Comparison of ENCODE assay signal across 8 cellular contexts in genomic region chr9:76665966-76666365, GRCh38.
A peak's percentile ranks its signal among the peaks of the same experiment; 100 is the strongest.
DNase-seq lines count a peak whose midpoint lies in the region; ATAC-seq and TF ChIP-seq lines count a peak whose summit lies in the region.
"Not testable (repeated sequence)": the region's sequence is repeated elsewhere in the genome, so short reads cannot be mapped to it uniquely, and the experiment has no call there.

No MANE protein-coding gene starts in this region.

- ATAC-seq in WTC11 = not testable (repeated sequence)

- H3K27me3 Mint-ChIP-seq in WTC11 (ENCODE audit: low read depth); osteocyte (ENCODE audit: unreplicated experiment): not testable (repeated sequence)

- not testable (repeated sequence) for H3K79me2 ChIP-seq in ACC112 (ENCODE audit: control insufficient read depth, insufficient read depth, low read length, unreplicated experiment); OCI-LY3 (ENCODE audit: low read length)

- 0 out of 2 replicates have a peak overlapping the region, but pooled peaks have one; percentile 14 for H3K4me2 ChIP-seq in OCI-LY3 (ENCODE audit: low read length)

- not testable (repeated sequence) for H3K9me3 ChIP-seq in ES-I3 (ENCODE audit: control insufficient read depth, insufficient read depth, low read length); OCI-LY3 (ENCODE audit: insufficient read depth, low read length); left ventricle myocardium inferior (replicated peaks)

- H3K4me3 ChIP-seq in ACC112 (ENCODE audit: low read depth, low read length); OCI-LY3 (ENCODE audit: low read length); left ventricle myocardium inferior: not testable (repeated sequence)
- peak overlapping the region; percentile 15 for H3K4me3 ChIP-seq in coronary artery

- H3K9me3 Mint-ChIP-seq in WTC11 = peaks cover 19% of the 10 kb centered on the region
- not testable (repeated sequence) for H3K9me3 Mint-ChIP-seq in osteocyte (ENCODE audit: unreplicated experiment)

- H3K36me3 Mint-ChIP-seq in WTC11; osteocyte (ENCODE audit: unreplicated experiment): not testable (repeated sequence)

- H3K27me3 ChIP-seq in ACC112 (ENCODE audit: insufficient read depth, low read length); left ventricle myocardium inferior (ENCODE audit: low read depth): not testable (repeated sequence)
- peaks cover 36% of the 10 kb centered on the region for H3K27me3 ChIP-seq in OCI-LY3 (ENCODE audit: low read depth, low read length)

- H3K36me3 ChIP-seq in ACC112 (ENCODE audit: insufficient read depth, low read length); ES-I3 (ENCODE audit: insufficient read depth, low read length); OCI-LY3 (replicated peaks; ENCODE audit: low read depth, low read length); left ventricle myocardium inferior: not testable (repeated sequence)

- peak overlapping the region; percentile 7; the same call in 1 of the 2 replicates for H3K9ac ChIP-seq in ES-I3 (ENCODE audit: low read depth, low read length)
- not testable (repeated sequence) for H3K9ac ChIP-seq in OCI-LY3 (ENCODE audit: low read length)

- H2AFZ ChIP-seq in ACC112 (ENCODE audit: low read length, unreplicated experiment); OCI-LY3 (ENCODE audit: low read depth, low read length): not testable (repeated sequence)

- CTCF ChIA-PET in WTC11 (lab: Charles Lee) = interaction anchor here (0.6 to 1.6 kb wide), 6 partner anchors 35 to 330 kb away, joined by 3 to 11 read pairs (median 3); partner anchors contain the start of genes GCNT1 and RFK

- peak; percentile 45; the same call in 1 of the 2 replicates for TF ChIP-seq CTCF in OCI-LY3 (IDR thresholded peaks at IDR 0.05; ENCODE audit: low read depth, low read length)
- TF ChIP-seq CTCF in WTC11 (IDR thresholded peaks at IDR 0.05) = peak; percentile 59; the same call in 1 of the 2 replicates
- TF ChIP-seq CTCF in coronary artery (IDR thresholded peaks at IDR 0.05) = peak; percentile 33
- TF ChIP-seq CTCF in left ventricle myocardium inferior (IDR thresholded peaks at IDR 0.05; ENCODE audit: borderline replicate concordance) = peak; percentile 48
- peak; percentile 63 for TF ChIP-seq CTCF in osteocyte (IDR thresholded peaks at IDR 0.05)

- not testable (repeated sequence) for H3K27ac Mint-ChIP-seq in WTC11; osteocyte (ENCODE audit: unreplicated experiment)

- intact Hi-C loops in left ventricle myocardium inferior (cut with micrococcal nuclease) = not testable (repeated sequence)

- in situ Hi-C loops in KBM-7 (cut with MboI; ENCODE audit: low pct_unique_long_range_greater_than_20kb, low sequenced_read_pairs) = loop anchor here (10.0 kb wide), 1 partner anchor 221 kb away; no protein-coding TSS in a partner anchor

- POLR2A ChIA-PET in WTC11 (lab: Charles Lee) = not testable (repeated sequence)

- DNase-seq in KBM-7 = peak; percentile 67
- peak; percentile 72 for DNase-seq in WTC11 (ENCODE audit: low spot score)
- DNase-seq in coronary artery (ENCODE audit: low spot score); osteocyte (ENCODE audit: extremely low spot score, unreplicated experiment): not testable (repeated sequence)
- peak; percentile 18 for DNase-seq in left ventricle myocardium inferior

- H3K27ac ChIP-seq in ACC112 (ENCODE audit: low read depth, low read length) (peak overlapping the region; percentile 45; the same call in 1 of the 2 replicates), coronary artery (peak overlapping the region in 1 of 2 donors; percentile 23)
- not testable (repeated sequence) for H3K27ac ChIP-seq in OCI-LY3 (ENCODE audit: low read length); left ventricle myocardium inferior (replicated peaks)

- H3K4me3 Mint-ChIP-seq in WTC11; osteocyte (ENCODE audit: unreplicated experiment): not testable (repeated sequence)

- not testable (repeated sequence) for H3K4me1 Mint-ChIP-seq in WTC11; osteocyte (ENCODE audit: unreplicated experiment)

- H3K4me1 ChIP-seq in ACC112 (ENCODE audit: control insufficient read depth, insufficient read depth, low read length, unreplicated experiment) = peaks cover 24% of the 10 kb centered on the region
- not testable (repeated sequence) for H3K4me1 ChIP-seq in ES-I3 (ENCODE audit: insufficient read depth, low read length); OCI-LY3 (ENCODE audit: low read length); left ventricle myocardium inferior

- not testable (repeated sequence) for H4K20me1 ChIP-seq in OCI-LY3 (ENCODE audit: insufficient read depth, low read length)
